In the genomic region with DNA sequence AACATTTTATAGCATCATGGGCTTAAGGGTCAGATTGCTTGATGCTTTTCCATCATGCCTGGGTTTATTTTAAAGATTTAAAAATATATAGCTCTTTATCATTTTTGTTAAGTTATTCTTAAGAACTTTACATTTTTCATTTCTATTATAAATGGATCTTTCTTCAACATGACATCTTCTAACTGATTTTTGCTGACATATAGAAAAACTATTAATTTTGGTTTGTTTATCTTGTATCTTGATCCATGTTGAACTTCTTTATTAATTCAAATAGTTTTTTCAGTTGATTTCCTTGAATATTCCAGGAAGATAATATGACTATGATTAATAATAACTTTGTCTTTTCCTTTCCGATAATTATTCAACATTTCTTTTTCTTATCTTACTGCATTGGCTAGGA, we compare ENCODE assay signal across 24 cellular contexts.
DNase-seq lines count a peak whose midpoint lies in the region; ATAC-seq, FAIRE-seq and TF ChIP-seq lines count a peak whose summit lies in the region.
"Had no signal": no experiment of that assay in that cellular context is flagged by ENCODE, and none has a peak within 500 bp of the region (broad histone marks: within the 10 kb centered on the region; RNA-seq: fewer than 3 reads in every experiment).

No MANE protein-coding gene starts in this region.

- intact Hi-C loops in HepG2 (cut with micrococcal nuclease; ENCODE audit: unreplicated experiment) = no loop called here
- intact Hi-C loops in right lobe of liver (cut with DNase I) = no loop called here
- intact Hi-C loops in K562 (cut with micrococcal nuclease) = no loop called here
- intact Hi-C loops in testis (cut with DNase I; ENCODE audit: low total_unique reads) = no loop called here

- 95% methylated on average over 1 of the region's 1 CpG for WGBS in HepG2 (ENCODE audit: low lambda C conversion rate)
- 38% methylated on average over 1 of the region's 1 CpG for WGBS in right lobe of liver (ENCODE audit: insufficient coverage, low coverage, low lambda C conversion rate, missing lambda C conversion rate)
- 0% methylated on average over 1 of the region's 1 CpG for whole genome bisulfite sequencing in K562 (ENCODE audit: insufficient coverage, low coverage, missing lambda C conversion rate)
- WGBS in testis, 2 donors = 90 to 96% methylated on average over 1 of the region's 1 CpG

- H3K27me3 ChIP-seq in HepG2 (ENCODE audit: control insufficient read depth in 1 of 2, insufficient read depth in 2 of 2, low read length in 2 of 2) (no peaks in the 10 kb centered on the region), right lobe of liver (no peaks in the 10 kb centered on the region), K562 (ENCODE audit: control insufficient read depth in 2 of 2, insufficient read depth in 2 of 2, low read length in 2 of 2) (no peaks in the 10 kb centered on the region), testis (no peaks in the 10 kb centered on the region)
- H3K27me3 ChIP-seq: BE2C; BLaER1 treated with 17β-estradiol and CSF1 and Interleukin-3, amounts not matched to agents 10 nM and 100 nM had no signal

- FAIRE-seq in HepG2 (lab: Jason Lieb, UNC) = no peak
- no peak for FAIRE-seq in K562 (lab: Jason Lieb, UNC)
- peak; percentile 69 for FAIRE-seq in islet of Langerhans (lab: Jason Lieb, UNC)
- FAIRE-seq: A204.1, D721Med, GM12891, GM18507 had no signal

- CTCF ChIA-PET in HepG2 (lab: Yijun Ruan, JAX; ENCODE audit: low intra/inter-chr PET ratio, low total read pairs) (no interaction called here), K562 (lab: Yijun Ruan, JAX; ENCODE audit: low intra/inter-chr PET ratio) (no interaction called here)

- H3K9ac ChIP-seq in HepG2 (ENCODE audit: insufficient read depth, low read depth, low read length) = no peak overlapping the region
- H3K9ac ChIP-seq in K562 (ENCODE audit: insufficient read depth in 1 of 2, low read depth in 2 of 2, low read length in 2 of 2) = no peak overlapping the region
- H3K9ac ChIP-seq: BLaER1 treated with 17β-estradiol and CSF1 and Interleukin-3, amounts not matched to agents 10 nM and 100 nM had no signal

- peaks cover 7% of the 10 kb centered on the region; the same call in 1 of the 2 replicates for H3K9me3 ChIP-seq in HepG2 (ENCODE audit: low read length)
- no peaks in the 10 kb centered on the region for H3K9me3 ChIP-seq in right lobe of liver
- no peaks in the 10 kb centered on the region for H3K9me3 ChIP-seq in K562 (replicated peaks; ENCODE audit: control insufficient read depth, insufficient read depth, low read depth, low read length)
- no peaks in the 10 kb centered on the region for H3K9me3 ChIP-seq in testis
- H3K9me3 ChIP-seq: BE2C had no signal

- TF ChIP-seq RAD21 in HepG2 (CRISPR knock-in tag; IDR thresholded peaks at IDR 0.05) (no peak), K562 (CRISPR knock-in tag; conservative IDR thresholded peaks at IDR 0.05 in 1 of 2, IDR thresholded peaks at IDR 0.05 in 1 of 2) (no peak)

- no peaks in the 10 kb centered on the region for H3K36me3 ChIP-seq in HepG2 (replicated peaks in 1 of 2; ENCODE audit: control insufficient read depth in 1 of 2, insufficient read depth in 2 of 2, low read length in 2 of 2)
- H3K36me3 ChIP-seq in right lobe of liver = no peaks in the 10 kb centered on the region
- no peaks in the 10 kb centered on the region for H3K36me3 ChIP-seq in K562 (ENCODE audit: control insufficient read depth, insufficient read depth, low read length)
- H3K36me3 ChIP-seq in testis (ENCODE audit: low read depth, missing control alignments) = no peaks in the 10 kb centered on the region
- H3K36me3 ChIP-seq: BE2C; BLaER1 treated with 17β-estradiol and CSF1 and Interleukin-3, amounts not matched to agents 10 nM and 100 nM had no signal

- H3K4me3 ChIP-seq in HepG2 (replicated peaks in 1 of 3; ENCODE audit: insufficient read depth in 1 of 3, low read depth in 2 of 3, low read length in 3 of 3) (no peak overlapping the region), right lobe of liver (no peak overlapping the region), K562 (no peak overlapping the region), testis (no peak overlapping the region)
- H3K4me3 ChIP-seq: BLaER1 treated with 17β-estradiol and CSF1 and Interleukin-3, amounts not matched to agents 10 nM and 100 nM; GM23338 had no signal

- TF ChIP-seq POLR2A in HepG2 (IDR thresholded peaks at IDR 0.05; ENCODE audit: insufficient read depth in 1 of 2, low read depth in 2 of 2, low read length in 2 of 2) (no peak), right lobe of liver (IDR thresholded peaks at IDR 0.05) (no peak), K562 (conservative IDR thresholded peaks at IDR 0.05) (no peak), testis (IDR thresholded peaks at IDR 0.05) (no peak)

- BruUV-seq in HepG2 (replicated peaks; lab: Mats Ljungman, UMichigan) = no TSS peak
- BruUV-seq in K562 (replicated peaks; lab: Mats Ljungman, UMichigan) = no TSS peak

- POLR2A ChIA-PET in HepG2 (lab: Yijun Ruan, JAX) (no interaction called here), K562 (lab: Yijun Ruan, JAX) (no interaction called here)

- no peak overlapping the region for H2AFZ ChIP-seq in HepG2 (ENCODE audit: low read length)
- no peak overlapping the region for H2AFZ ChIP-seq in K562 (ENCODE audit: low read depth, low read length)
- H2AFZ ChIP-seq: GM23338 had no signal

- H3K27ac ChIP-seq in HepG2 (ENCODE audit: extremely low read length, insufficient read depth, low read length) (no peak overlapping the region), right lobe of liver (no peak overlapping the region), K562 (ENCODE audit: extremely low read depth, low read depth, low read length) (no peak overlapping the region), testis (no peak overlapping the region)
- H3K27ac ChIP-seq: 22Rv1; BLaER1 treated with 17β-estradiol and CSF1 and Interleukin-3, amounts not matched to agents 10 nM and 100 nM had no signal

- no peaks in the 10 kb centered on the region for H3K4me1 ChIP-seq in HepG2 (ENCODE audit: insufficient read depth, low read length)
- no peaks in the 10 kb centered on the region for H3K4me1 ChIP-seq in right lobe of liver
- no peaks in the 10 kb centered on the region for H3K4me1 ChIP-seq in K562 (replicated peaks in 1 of 2; ENCODE audit: control insufficient read depth in 2 of 2, insufficient read depth in 2 of 2, low read length in 2 of 2)
- no peaks in the 10 kb centered on the region for H3K4me1 ChIP-seq in testis
- H3K4me1 ChIP-seq: BE2C; BLaER1 treated with 17β-estradiol and CSF1 and Interleukin-3, amounts not matched to agents 10 nM and 100 nM had no signal

- no peaks in the 10 kb centered on the region for H3K9me1 ChIP-seq in K562 (ENCODE audit: control insufficient read depth, insufficient read depth, low read length)

- TF ChIP-seq EP300 in HepG2 (IDR thresholded peaks at IDR 0.05; ENCODE audit: low read depth in 2 of 2, low read length in 2 of 2) (no peak), HepG2 (CRISPR knock-in tag; IDR thresholded peaks at IDR 0.05; ENCODE audit: borderline replicate concordance) (no peak), K562 (IDR thresholded peaks at IDR 0.05; ENCODE audit: low read length) (no peak)

- H3K79me2 ChIP-seq in HepG2 (ENCODE audit: insufficient read depth, low read length) = no peaks in the 10 kb centered on the region
- H3K79me2 ChIP-seq in K562 (ENCODE audit: control insufficient read depth, insufficient read depth, low read length) = no peaks in the 10 kb centered on the region

- DNase-seq in HepG2 (ENCODE audit: low spot score) = no peak
- DNase-seq in right lobe of liver = no peak
- DNase-seq in K562 (ENCODE audit: extremely low read depth in 1 of 4, low spot score in 3 of 4) = no peak
- DNase-seq in omental fat pad (ENCODE audit: low spot score) = no peak
- DNase-seq in testis = no peak
- DNase-seq: ACHN; AML-193; BE2C; CD4-positive, alpha-beta T cell; CD8-positive, alpha-beta memory T cell; DMS53; DMS79 treated with DMSO at 0.1 percent for 48 hours; GF-D8; H9 had no signal

- H3K4me2 ChIP-seq in HepG2 (ENCODE audit: low read depth, low read length) (no peak overlapping the region), K562 (ENCODE audit: insufficient read depth, low read length) (no peak overlapping the region)
- H3K4me2 ChIP-seq: BLaER1 treated with 17β-estradiol and CSF1 and Interleukin-3, amounts not matched to agents 10 nM and 100 nM; GM23338 had no signal

- TF ChIP-seq CTCF in HepG2 (CRISPR knock-in tag; IDR thresholded peaks at IDR 0.05) = no peak
- no peak for TF ChIP-seq CTCF in right lobe of liver (IDR thresholded peaks at IDR 0.05)
- TF ChIP-seq CTCF in K562 (IDR thresholded peaks at IDR 0.05 in 2 of 3, conservative IDR thresholded peaks at IDR 0.05 in 1 of 3; ENCODE audit: insufficient read depth in 2 of 3, low read depth in 1 of 3, low read length in 3 of 3) = no peak
- TF ChIP-seq CTCF in omental fat pad (IDR thresholded peaks at IDR 0.05) = no peak
- TF ChIP-seq CTCF in testis (IDR thresholded peaks at IDR 0.05) = no peak

- ATAC-seq in HepG2 (no peak), right lobe of liver (no peak), K562 (no peak), omental fat pad (ENCODE audit: low FRiP score) (no peak)
- no peak for ATAC-seq in activated CD4-positive, CD25-positive, alpha-beta regulatory T cell treated with anti-CD3 and anti-CD28 coated beads, Interleukin-2, amount 50 U/mL, for 24 hours
- ATAC-seq: GM23338, HCT116 had no signal

- H4K20me1 ChIP-seq in HepG2 (ENCODE audit: insufficient read depth, low read length) = no peaks in the 10 kb centered on the region
- no peaks in the 10 kb centered on the region; the same call in 1 of the 2 replicates for H4K20me1 ChIP-seq in K562 (replicated peaks; ENCODE audit: control insufficient read depth, insufficient read depth, low read length)
- H4K20me1 ChIP-seq: BLaER1 treated with 17β-estradiol and CSF1 and Interleukin-3, amounts not matched to agents 10 nM and 100 nM had no signal

- in situ Hi-C loops in HepG2 (cut with HindIII; ENCODE audit: extremely low pct_ligation_motif_present, low pct_unique_long_range_greater_than_20kb) (no loop called here), K562 (cut with MboI) (no loop called here)

TF ChIP-seq in HepG2, 621 proteins besides CTCF, POLR2A, EP300 and RAD21:
- TF ChIP-seq MAFF (IDR thresholded peaks at IDR 0.05; ENCODE audit: low read depth, low read length) = peak; percentile 75
- no peak for TF ChIP-seq ZNF441 (CRISPR knock-in tag; IDR thresholded peaks at IDR 0.05; ENCODE audit: borderline replicate concordance)
- TF ChIP-seq MAFK (conservative IDR thresholded peaks at IDR 0.05 in 1 of 2, IDR thresholded peaks at IDR 0.05 in 1 of 2; ENCODE audit: low read length in 2 of 2) = peak; percentile 65 to 90

TF ChIP-seq in K562, 482 proteins besides CTCF, POLR2A, EP300 and RAD21 (continues in another document):
- TF ChIP-seq DPF2 (IDR thresholded peaks at IDR 0.05) (no peak), ATF2 (CRISPR knock-in tag; IDR thresholded peaks at IDR 0.05) (no peak)

Comparison
In these comparisons a context has a peak if more than half of its experiments do, and no peak if none do; other contexts are left out.
1. Of the 241 proteins assayed by ChIP-seq in both HepG2 and K562: peak only in HepG2: none; only in K562: none; in both: MAFF and MAFK; in neither: 239.